Comparison of ENCODE assay signal across 1 cellular context in genomic region chr3:153051427-153052095, GRCh38.
TF ChIP-seq lines count a peak whose summit lies in the region.

No MANE protein-coding gene starts in this region.

TF ChIP-seq in K562, 482 proteins besides CTCF, POLR2A, EP300 and RAD21 (continued from another document and continues in another):
- no peak for TF ChIP-seq HDGF (IDR thresholded peaks at IDR 0.05)
- no peak for TF ChIP-seq PRDM10 (IDR thresholded peaks at IDR 0.05; ENCODE audit: partially characterized antibody)
- no peak for TF ChIP-seq SIRT6 (IDR thresholded peaks at IDR 0.05; ENCODE audit: low read depth, low read length)
- TF ChIP-seq LARP7 (IDR thresholded peaks at IDR 0.05): no peak
- no peak for TF ChIP-seq BDP1 (IDR thresholded peaks at IDR 0.05; ENCODE audit: insufficient read depth, insufficient read length)
- TF ChIP-seq NKRF (IDR thresholded peaks at IDR 0.05; ENCODE audit: borderline replicate concordance): no peak
- TF ChIP-seq ZC3H4 (CRISPR knock-in tag; IDR thresholded peaks at IDR 0.05; ENCODE audit: borderline replicate concordance): no peak
- TF ChIP-seq ETV5 (CRISPR knock-in tag; IDR thresholded peaks at IDR 0.05; ENCODE audit: low read depth): peak; percentile 20; the same call in 1 of the 2 replicates
- peak; percentile 9 for TF ChIP-seq FOS (IDR thresholded peaks at IDR 0.05; ENCODE audit: extremely low read depth, insufficient read length)
- no peak for TF ChIP-seq NR1H2 (CRISPR knock-in tag; IDR thresholded peaks at IDR 0.05)
- TF ChIP-seq MCM5 (IDR thresholded peaks at IDR 0.05; ENCODE audit: low read depth): no peak
- TF ChIP-seq ZNF124 (CRISPR knock-in tag; IDR thresholded peaks at IDR 0.05): no peak
- TF ChIP-seq NELFE (IDR thresholded peaks at IDR 0.05; ENCODE audit: insufficient read depth, insufficient read length): no peak
- peak; percentile 85 for TF ChIP-seq ARID1B (IDR thresholded peaks at IDR 0.05)
- no peak for TF ChIP-seq DNMT1 (IDR thresholded peaks at IDR 0.05)
- TF ChIP-seq HES1 (IDR thresholded peaks at IDR 0.05; ENCODE audit: low read depth): no peak
- TF ChIP-seq SMAD4 (CRISPR knock-in tag; conservative IDR thresholded peaks at IDR 0.05): no peak
- peak; percentile 39; the same call in 1 of the 2 replicates for TF ChIP-seq TAL1 (IDR thresholded peaks at IDR 0.05)
- TF ChIP-seq TRIM28 (IDR thresholded peaks at IDR 0.05): no peak
- no peak for TF ChIP-seq MLX (CRISPR knock-in tag; conservative IDR thresholded peaks at IDR 0.05)
- no peak for TF ChIP-seq CC2D1A (IDR thresholded peaks at IDR 0.05)
- peak; percentile 47 for TF ChIP-seq KDM5B (IDR thresholded peaks at IDR 0.05; ENCODE audit: insufficient replicate concordance, low read depth, low read length)
- no peak for TF ChIP-seq ZBTB2 (IDR thresholded peaks at IDR 0.05)
- TF ChIP-seq ZNF212 (CRISPR knock-in tag; IDR thresholded peaks at IDR 0.05): no peak
- no peak for TF ChIP-seq XRCC4 (IDR thresholded peaks at IDR 0.05; ENCODE audit: extremely low read depth, insufficient read depth, insufficient read length)
- no peak for TF ChIP-seq TAF1 (IDR thresholded peaks at IDR 0.05; ENCODE audit: control insufficient read depth, extremely low read depth, insufficient read depth, low read length, severe bottlenecking)
- no peak for TF ChIP-seq SRSF1 (IDR thresholded peaks at IDR 0.05; ENCODE audit: low read depth, low read length)
- no peak for TF ChIP-seq NCOA6 (IDR thresholded peaks at IDR 0.05)
- TF ChIP-seq HDAC3 (IDR thresholded peaks at IDR 0.05; ENCODE audit: borderline replicate concordance, partially characterized antibody): no peak
- peak; percentile 74 to 84; a peak in 3 of 4 replicates for TF ChIP-seq UBTF (IDR thresholded peaks at IDR 0.05; ENCODE audit: borderline replicate concordance in 1 of 2, low read depth in 2 of 2, low read length in 2 of 2)
- no peak for TF ChIP-seq CREB1 (IDR thresholded peaks at IDR 0.05)
- no peak for TF ChIP-seq CREB1 (CRISPR knock-in tag; IDR thresholded peaks at IDR 0.05)
- TF ChIP-seq PURB (CRISPR knock-in tag; IDR thresholded peaks at IDR 0.05; ENCODE audit: low read depth): no peak
- TF ChIP-seq ADNP (tag; IDR thresholded peaks at IDR 0.05): peak; percentile 32; the same call in 1 of the 2 replicates
- TF ChIP-seq GTF2F1 (IDR thresholded peaks at IDR 0.05; ENCODE audit: low read depth, low read length): no peak
- TF ChIP-seq PRMT5 (CRISPR knock-in tag; IDR thresholded peaks at IDR 0.05): no peak
- TF ChIP-seq CBFA2T2 (conservative IDR thresholded peaks at IDR 0.05): 0 out of 2 replicates have a peak, but pooled peaks have one; percentile 25
- no peak for TF ChIP-seq MITF (IDR thresholded peaks at IDR 0.05)
- no peak for TF ChIP-seq SNIP1 (IDR thresholded peaks at IDR 0.05; ENCODE audit: low read depth)
- peak; percentile 21; the same call in 1 of the 2 replicates for TF ChIP-seq SUPT5H (IDR thresholded peaks at IDR 0.05)
- no peak for TF ChIP-seq TFE3 (CRISPR knock-in tag; IDR thresholded peaks at IDR 0.05)
- TF ChIP-seq SMC3 (conservative IDR thresholded peaks at IDR 0.05; ENCODE audit: insufficient read depth, low read depth, low read length): no peak
- no peak for TF ChIP-seq EWSR1 (IDR thresholded peaks at IDR 0.05; ENCODE audit: borderline replicate concordance, low read depth, partially characterized antibody)
- no peak for TF ChIP-seq CBX3 (IDR thresholded peaks at IDR 0.05; ENCODE audit: borderline replicate concordance in 1 of 2, low read length in 2 of 2)
- no peak for TF ChIP-seq NR2C2 (CRISPR knock-in tag; IDR thresholded peaks at IDR 0.05)
- TF ChIP-seq NR2C2 (tag; IDR thresholded peaks at IDR 0.05): peak; percentile 54; the same call in 1 of the 2 replicates
- no peak for TF ChIP-seq ZBTB12 (CRISPR knock-in tag; IDR thresholded peaks at IDR 0.05)
- no peak for TF ChIP-seq ERF (CRISPR knock-in tag; IDR thresholded peaks at IDR 0.05)
- peak; percentile 51 for TF ChIP-seq CEBPB (tag; IDR thresholded peaks at IDR 0.05)
- TF ChIP-seq MYBL2 (IDR thresholded peaks at IDR 0.05; ENCODE audit: low read depth): no peak
- TF ChIP-seq MYBL2 (CRISPR knock-in tag; IDR thresholded peaks at IDR 0.05; ENCODE audit: borderline replicate concordance): no peak
- TF ChIP-seq LCOR (CRISPR knock-in tag; IDR thresholded peaks at IDR 0.05): no peak
- TF ChIP-seq ZSCAN32 (CRISPR knock-in tag; IDR thresholded peaks at IDR 0.05): no peak
- TF ChIP-seq PCBP2 (IDR thresholded peaks at IDR 0.05; ENCODE audit: low read depth, low read length, poor library complexity, severe bottlenecking): no peak
- no peak for TF ChIP-seq TRIM25 (IDR thresholded peaks at IDR 0.05; ENCODE audit: borderline replicate concordance)
- no peak for TF ChIP-seq PYGO2 (tag; IDR thresholded peaks at IDR 0.05)
